Comparison of ENCODE assay signal across 33 cellular contexts in the genomic region with DNA sequence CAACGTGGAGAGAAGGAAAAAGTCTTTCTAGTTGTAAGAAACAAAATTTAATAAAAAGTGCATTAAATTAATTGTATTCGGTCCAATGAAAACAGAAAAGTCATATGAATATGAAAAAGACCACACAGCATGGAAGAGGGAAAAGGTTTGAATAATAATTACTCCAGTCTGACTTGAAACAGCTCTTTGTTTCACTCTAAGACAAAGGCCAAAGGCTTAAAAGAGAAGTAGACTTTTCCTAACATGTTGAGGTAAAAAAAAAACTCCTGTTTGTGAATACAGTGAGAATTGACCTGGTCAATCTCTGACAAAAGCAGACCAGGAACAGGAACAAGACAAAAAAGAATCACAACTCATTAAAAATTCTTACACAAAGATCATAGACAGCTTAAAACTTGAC.
"Had no signal": no experiment of that assay in that cellular context is flagged by ENCODE, and none has a peak within 500 bp of the region (broad histone marks: within the 10 kb centered on the region; RNA-seq: fewer than 3 reads in every experiment).

No MANE protein-coding gene starts in this region.

- H3K4me3 ChIP-seq: adrenal gland, body of pancreas, esophagus squamous epithelium, gastroesophageal sphincter, heart right ventricle had no signal

- FAIRE-seq: colon, endothelial cell of umbilical vein, TTC549 had no signal

- H3K9me3 ChIP-seq: adrenal gland, body of pancreas, esophagus squamous epithelium had no signal

- H3K4me1 ChIP-seq: adrenal gland, body of pancreas, gastroesophageal sphincter had no signal

- H3K27me3 ChIP-seq: adrenal gland, body of pancreas, esophagus squamous epithelium, gastroesophageal sphincter, heart right ventricle had no signal

- DNase-seq: activated B cell treated with CpG ODN at 0.5 μM for 24 hours; activated CD4-positive, alpha-beta T cell treated with anti-CD3 and anti-CD28 coated beads for 48 hours; activated CD4-positive, alpha-beta T cell treated with anti-CD3 and anti-CD28 coated beads, Interleukin-2, amount 50 U/mL, for 1 hour; activated CD4-positive, alpha-beta T cell treated with anti-CD3 and anti-CD28 coated beads, Interleukin-2, amount 50 U/mL, for 48 hours; activated CD8-positive, alpha-beta memory T cell treated with anti-CD3 and anti-CD28 coated beads for 24 hours; activated CD8-positive, alpha-beta T cell treated with anti-CD3 and anti-CD28 coated beads for 36 hours; activated effector memory CD4-positive, alpha-beta T cell treated with Interleukin-2 at 50 U/mL for 16 hours; activated gamma-delta T cell treated with Interleukin-2 at 50 U/mL for 16 hours; activated naive CD4-positive, alpha-beta T cell treated with Interleukin-2 at 50 U/mL for 16 hours; activated naive CD8-positive, alpha-beta T cell treated with anti-CD3 and anti-CD28 coated beads for 36 hours; activated naive CD8-positive, alpha-beta T cell treated with anti-CD3 and anti-CD28 coated beads, Interleukin-2, amount 50 U/mL, for 24 hours; activated T-cell treated with anti-CD3 and anti-CD28 coated beads, Interleukin-2, amount 50 U/mL, for 4 hours; adrenal gland; amygdala; aorta; body of pancreas; caudate nucleus; cortex of kidney; dermis blood vessel endothelial cell; effector CD4-positive, alpha-beta T cell; effector memory CD8-positive, alpha-beta T cell; esophagus squamous epithelium; foreskin melanocyte; heart right ventricle; T-helper 2 cell had no signal

- H3K36me3 ChIP-seq: adrenal gland, esophagus squamous epithelium, gastroesophageal sphincter, heart right ventricle had no signal

- H3K27ac ChIP-seq: adrenal gland, body of pancreas, epithelial cell of prostate, esophagus squamous epithelium, gastroesophageal sphincter, heart right ventricle, VCaP had no signal

- ATAC-seq: activated CD4-positive, CD25-positive, alpha-beta regulatory T cell treated with anti-CD3 and anti-CD28 coated beads, Interleukin-2, amount 50 U/mL, for 24 hours; activated CD8-positive, alpha-beta T cell treated with anti-CD3 and anti-CD28 coated beads for 36 hours; activated naive CD8-positive, alpha-beta T cell treated with anti-CD3 and anti-CD28 coated beads, Interleukin-2, amount 50 U/mL, for 24 hours; activated T-cell treated with anti-CD3 and anti-CD28 coated beads, Interleukin-2, amount 50 U/mL, for 4 hours; activated T-helper 17 cell treated with anti-CD3 and anti-CD28 coated beads, Interleukin-2, amount 50 U/mL, for 72 hours; body of pancreas; effector memory CD8-positive, alpha-beta T cell; gastroesophageal sphincter; heart right ventricle had no signal
